9 cellular contexts compared by ENCODE assay signal in genomic region chr1:24018611-24019580, GRCh38. TPM values are rescaled to one million over a fixed set of nuclear protein-coding genes. Genes with fewer than 3 reads are reported as not detected.
DNase-seq lines count a peak whose midpoint lies in the region; ATAC-seq and TF ChIP-seq lines count a peak whose summit lies in the region.
"Had no signal": no experiment of that assay in that cellular context is flagged by ENCODE, and none has a peak within 500 bp of the region (broad histone marks: within the 10 kb centered on the region; RNA-seq: fewer than 3 reads in every experiment).

No MANE protein-coding gene starts in this region.

- no peak overlapping the region for H3K9ac ChIP-seq in SK-N-MC (ENCODE audit: insufficient read length)

- H3K4me1 Mint-ChIP-seq in nephron, result peaks cover 75% of the 10 kb centered on the region
- no peaks in the 10 kb centered on the region for H3K4me1 Mint-ChIP-seq in activated T-helper 2 cell treated with anti-CD3 and anti-CD28 coated beads, Interferon-gamma antibody, Interleukin-2, Interleukin-4, amounts not matched to agents 10 μg/mL and 5 μg/mL and 100 μg/mL, durations not matched to agents 14 hours and 24 hours and 36 hours (ENCODE audit: low read depth)
- no peaks in the 10 kb centered on the region for H3K4me1 Mint-ChIP-seq in stimulated activated effector memory CD8-positive, alpha-beta T cell treated with anti-CD3 and anti-CD28 coated beads, Interleukin-12 subunit alpha, Interleukin-12 subunit beta, amount 100 ng/mL, for 72 hours
- H3K4me1 Mint-ChIP-seq in CD4-positive, alpha-beta memory T cell, result no peaks in the 10 kb centered on the region

- no peaks in the 10 kb centered on the region for H3K9me3 Mint-ChIP-seq in nephron
- H3K9me3 Mint-ChIP-seq in activated T-helper 2 cell treated with anti-CD3 and anti-CD28 coated beads, Interferon-gamma antibody, Interleukin-2, Interleukin-4, amounts not matched to agents 10 μg/mL and 5 μg/mL and 100 μg/mL, durations not matched to agents 14 hours and 24 hours and 36 hours, result no peaks in the 10 kb centered on the region
- no peaks in the 10 kb centered on the region for H3K9me3 Mint-ChIP-seq in stimulated activated effector memory CD8-positive, alpha-beta T cell treated with anti-CD3 and anti-CD28 coated beads, Interleukin-12 subunit alpha, Interleukin-12 subunit beta, amount 100 ng/mL, for 72 hours
- H3K9me3 Mint-ChIP-seq in CD4-positive, alpha-beta memory T cell, result no peaks in the 10 kb centered on the region

- peak overlapping the region; percentile 78 for H3K27ac ChIP-seq in SK-N-MC
- no peak overlapping the region for H3K27ac ChIP-seq in CD4-positive, alpha-beta memory T cell (ENCODE audit: low read depth, low read length)
- H3K27ac ChIP-seq: neutrophil had no signal

- no peak for ATAC-seq in stimulated activated effector memory CD8-positive, alpha-beta T cell treated with anti-CD3 and anti-CD28 coated beads, Interleukin-12 subunit alpha, Interleukin-12 subunit beta, amount 100 ng/mL, for 72 hours

- H3K27me3 Mint-ChIP-seq in nephron (ENCODE audit: low read depth), result no peaks in the 10 kb centered on the region
- peaks cover 4% of the 10 kb centered on the region for H3K27me3 Mint-ChIP-seq in activated T-helper 2 cell treated with anti-CD3 and anti-CD28 coated beads, Interferon-gamma antibody, Interleukin-2, Interleukin-4, amounts not matched to agents 10 μg/mL and 5 μg/mL and 100 μg/mL, durations not matched to agents 14 hours and 24 hours and 36 hours (ENCODE audit: low read depth)
- peaks cover 6 to 10% of the 10 kb centered on the region in 2 donors for H3K27me3 Mint-ChIP-seq in CD4-positive, alpha-beta memory T cell

- CTCF ChIA-PET in CD4-positive, alpha-beta memory T cell (lab: Charles Lee; ENCODE audit: partially characterized antibody), result interaction anchor here (0.6 to 1.0 kb wide), 2 partner anchors 9 to 141 kb away, joined by 3 to 4 read pairs; no protein-coding TSS in a partner anchor

- H3K27ac Mint-ChIP-seq in nephron, result peak overlapping the region; percentile 95 to 99 (median 99)
- H3K27ac Mint-ChIP-seq in activated T-helper 2 cell treated with anti-CD3 and anti-CD28 coated beads, Interferon-gamma antibody, Interleukin-2, Interleukin-4, amounts not matched to agents 10 μg/mL and 5 μg/mL and 100 μg/mL, durations not matched to agents 14 hours and 24 hours and 36 hours, result no peak overlapping the region
- H3K27ac Mint-ChIP-seq in stimulated activated effector memory CD8-positive, alpha-beta T cell treated with anti-CD3 and anti-CD28 coated beads, Interleukin-12 subunit alpha, Interleukin-12 subunit beta, amount 100 ng/mL, for 72 hours, result no peak overlapping the region
- H3K27ac Mint-ChIP-seq in CD4-positive, alpha-beta memory T cell, result no peak overlapping the region

- H3K4me1 ChIP-seq in CD4-positive, alpha-beta memory T cell (ENCODE audit: insufficient read depth, low read length), result no peaks in the 10 kb centered on the region

- H3K36me3 ChIP-seq in SK-N-MC (ENCODE audit: insufficient read depth, low read length), result no peaks in the 10 kb centered on the region
- no peaks in the 10 kb centered on the region for H3K36me3 ChIP-seq in CD4-positive, alpha-beta memory T cell (ENCODE audit: insufficient read depth, low read length)
- H3K36me3 ChIP-seq: neutrophil had no signal

- TF ChIP-seq CTCF in nephron (IDR thresholded peaks at IDR 0.05; ENCODE audit: unreplicated experiment in 3 of 3), result no peak

- no peaks in the 10 kb centered on the region for H3K27me3 ChIP-seq in CD4-positive, alpha-beta memory T cell (ENCODE audit: insufficient read depth, low read length)

- peak overlapping the region; percentile 47 for H3K4me3 ChIP-seq in SK-N-MC
- no peak overlapping the region for H3K4me3 ChIP-seq in CD4-positive, alpha-beta memory T cell (ENCODE audit: low read length in 2 of 2)

- no peaks in the 10 kb centered on the region for H3K9me3 ChIP-seq in SK-N-MC (ENCODE audit: low read depth, low read length)
- H3K9me3 ChIP-seq in CD4-positive, alpha-beta memory T cell (ENCODE audit: control insufficient read depth in 1 of 2, low read length in 2 of 2), result no peaks in the 10 kb centered on the region
- H3K9me3 ChIP-seq: neutrophil had no signal

- POLR2A ChIA-PET in CD4-positive, alpha-beta memory T cell (lab: Charles Lee; ENCODE audit: partially characterized antibody), result no interaction called here

- DNase-seq in GM03348 (ENCODE audit: low spot score) (peak; percentile 94), SK-N-MC (ENCODE audit: low read depth, low spot score) (peak; percentile 90), fibroblast of peridontal ligament (ENCODE audit: extremely low read depth) (peak; percentile 100)
- no peak for DNase-seq in activated T-helper 2 cell treated with anti-CD3 and anti-CD28 coated beads, Interferon-gamma antibody, Interleukin-2, Interleukin-4, amounts not matched to agents 10 μg/mL and 5 μg/mL and 100 μg/mL, durations not matched to agents 14 hours and 24 hours and 36 hours (ENCODE audit: low spot score)
- no peak for DNase-seq in stimulated activated effector memory CD8-positive, alpha-beta T cell treated with anti-CD3 and anti-CD28 coated beads, Interleukin-12 subunit alpha, Interleukin-12 subunit beta, amount 100 ng/mL, for 72 hours (ENCODE audit: low spot score in 2 of 2)
- DNase-seq in CD4-positive, alpha-beta memory T cell, result no peak
- DNase-seq in stimulated activated CD4-positive, alpha-beta T cell treated with anti-CD3 and anti-CD28 coated beads, Interleukin-12 subunit alpha, Interleukin-12 subunit beta, amount 100 ng/mL, for 4 hours, result no peak

- intact Hi-C loops in activated T-helper 2 cell treated with anti-CD3 and anti-CD28 coated beads, Interferon-gamma antibody, Interleukin-2, Interleukin-4, amounts not matched to agents 10 μg/mL and 5 μg/mL and 100 μg/mL, durations not matched to agents 14 hours and 24 hours and 36 hours (cut with micrococcal nuclease), result no loop called here
- intact Hi-C loops in CD4-positive, alpha-beta memory T cell (cut with micrococcal nuclease), result no loop called here

- H3K36me3 Mint-ChIP-seq in nephron (ENCODE audit: low read depth), result no peaks in the 10 kb centered on the region
- H3K36me3 Mint-ChIP-seq in activated T-helper 2 cell treated with anti-CD3 and anti-CD28 coated beads, Interferon-gamma antibody, Interleukin-2, Interleukin-4, amounts not matched to agents 10 μg/mL and 5 μg/mL and 100 μg/mL, durations not matched to agents 14 hours and 24 hours and 36 hours (ENCODE audit: low read depth), result no peaks in the 10 kb centered on the region
- H3K36me3 Mint-ChIP-seq in stimulated activated effector memory CD8-positive, alpha-beta T cell treated with anti-CD3 and anti-CD28 coated beads, Interleukin-12 subunit alpha, Interleukin-12 subunit beta, amount 100 ng/mL, for 72 hours, result no peaks in the 10 kb centered on the region
- H3K36me3 Mint-ChIP-seq in CD4-positive, alpha-beta memory T cell, result no peaks in the 10 kb centered on the region

- H3K4me3 Mint-ChIP-seq in nephron, result peak overlapping the region; percentile 0 to 64 (median 29)
- no peak overlapping the region for H3K4me3 Mint-ChIP-seq in activated T-helper 2 cell treated with anti-CD3 and anti-CD28 coated beads, Interferon-gamma antibody, Interleukin-2, Interleukin-4, amounts not matched to agents 10 μg/mL and 5 μg/mL and 100 μg/mL, durations not matched to agents 14 hours and 24 hours and 36 hours (ENCODE audit: low read depth)
- no peak overlapping the region for H3K4me3 Mint-ChIP-seq in stimulated activated effector memory CD8-positive, alpha-beta T cell treated with anti-CD3 and anti-CD28 coated beads, Interleukin-12 subunit alpha, Interleukin-12 subunit beta, amount 100 ng/mL, for 72 hours
- H3K4me3 Mint-ChIP-seq in CD4-positive, alpha-beta memory T cell, result no peak overlapping the region

RNA-seq across cellular contexts. Expression of gene SRSF10, which starts 38.8 kb away (rescaled TPM):
- total RNA-seq in activated T-helper 2 cell treated with anti-CD3 and anti-CD28 coated beads, Interferon-gamma antibody, Interleukin-2, Interleukin-4, amounts not matched to agents 10 μg/mL and 5 μg/mL and 100 μg/mL, durations not matched to agents 14 hours and 24 hours and 36 hours, result 213 and 217 TPM in 2 replicates
- total RNA-seq in CD4-positive, alpha-beta memory T cell, result 100 to 1,000 TPM; 163 to 169 TPM
- polyA plus RNA-seq in CD4-positive, alpha-beta memory T cell, result 100 to 1,000 TPM; 109 to 111 TPM

RNA-seq across cellular contexts. Expression of gene PNRC2, which starts 59.3 kb away (rescaled TPM):
- total RNA-seq in activated T-helper 2 cell treated with anti-CD3 and anti-CD28 coated beads, Interferon-gamma antibody, Interleukin-2, Interleukin-4, amounts not matched to agents 10 μg/mL and 5 μg/mL and 100 μg/mL, durations not matched to agents 14 hours and 24 hours and 36 hours, result 111 and 137 TPM in 2 replicates
- total RNA-seq in CD4-positive, alpha-beta memory T cell, result 100 to 1,000 TPM; 156 to 160 TPM
- polyA plus RNA-seq in CD4-positive, alpha-beta memory T cell, result 100 to 1,000 TPM; 127 to 140 TPM

Comparison
In these comparisons a context has a peak if more than half of its experiments do, and no peak if none do; other contexts are left out.
1. DNase-seq: peak in GM03348 (single experiment), SK-N-MC (single experiment) and fibroblast of peridontal ligament (single experiment); none in activated T-helper 2 cell treated with anti-CD3 and anti-CD28 coated beads, Interferon-gamma antibody, Interleukin-2, Interleukin-4, amounts not matched to agents 10 μg/mL and 5 μg/mL and 100 μg/mL, durations not matched to agents 14 hours and 24 hours and 36 hours (single experiment), stimulated activated effector memory CD8-positive, alpha-beta T cell treated with anti-CD3 and anti-CD28 coated beads, Interleukin-12 subunit alpha, Interleukin-12 subunit beta, amount 100 ng/mL, for 72 hours (0 of 2), CD4-positive, alpha-beta memory T cell (0 of 5) and stimulated activated CD4-positive, alpha-beta T cell treated with anti-CD3 and anti-CD28 coated beads, Interleukin-12 subunit alpha, Interleukin-12 subunit beta, amount 100 ng/mL, for 4 hours (single experiment).
2. H3K27ac Mint-ChIP-seq: peak in nephron (3 of 3); none in activated T-helper 2 cell treated with anti-CD3 and anti-CD28 coated beads, Interferon-gamma antibody, Interleukin-2, Interleukin-4, amounts not matched to agents 10 μg/mL and 5 μg/mL and 100 μg/mL, durations not matched to agents 14 hours and 24 hours and 36 hours (single experiment), stimulated activated effector memory CD8-positive, alpha-beta T cell treated with anti-CD3 and anti-CD28 coated beads, Interleukin-12 subunit alpha, Interleukin-12 subunit beta, amount 100 ng/mL, for 72 hours (single experiment) and CD4-positive, alpha-beta memory T cell (0 of 7).
3. H3K4me3 Mint-ChIP-seq: peak in nephron (3 of 3); none in activated T-helper 2 cell treated with anti-CD3 and anti-CD28 coated beads, Interferon-gamma antibody, Interleukin-2, Interleukin-4, amounts not matched to agents 10 μg/mL and 5 μg/mL and 100 μg/mL, durations not matched to agents 14 hours and 24 hours and 36 hours (single experiment), stimulated activated effector memory CD8-positive, alpha-beta T cell treated with anti-CD3 and anti-CD28 coated beads, Interleukin-12 subunit alpha, Interleukin-12 subunit beta, amount 100 ng/mL, for 72 hours (single experiment) and CD4-positive, alpha-beta memory T cell (0 of 8).